Comparison of ENCODE assay signal across 9 cellular contexts in the genomic region with DNA sequence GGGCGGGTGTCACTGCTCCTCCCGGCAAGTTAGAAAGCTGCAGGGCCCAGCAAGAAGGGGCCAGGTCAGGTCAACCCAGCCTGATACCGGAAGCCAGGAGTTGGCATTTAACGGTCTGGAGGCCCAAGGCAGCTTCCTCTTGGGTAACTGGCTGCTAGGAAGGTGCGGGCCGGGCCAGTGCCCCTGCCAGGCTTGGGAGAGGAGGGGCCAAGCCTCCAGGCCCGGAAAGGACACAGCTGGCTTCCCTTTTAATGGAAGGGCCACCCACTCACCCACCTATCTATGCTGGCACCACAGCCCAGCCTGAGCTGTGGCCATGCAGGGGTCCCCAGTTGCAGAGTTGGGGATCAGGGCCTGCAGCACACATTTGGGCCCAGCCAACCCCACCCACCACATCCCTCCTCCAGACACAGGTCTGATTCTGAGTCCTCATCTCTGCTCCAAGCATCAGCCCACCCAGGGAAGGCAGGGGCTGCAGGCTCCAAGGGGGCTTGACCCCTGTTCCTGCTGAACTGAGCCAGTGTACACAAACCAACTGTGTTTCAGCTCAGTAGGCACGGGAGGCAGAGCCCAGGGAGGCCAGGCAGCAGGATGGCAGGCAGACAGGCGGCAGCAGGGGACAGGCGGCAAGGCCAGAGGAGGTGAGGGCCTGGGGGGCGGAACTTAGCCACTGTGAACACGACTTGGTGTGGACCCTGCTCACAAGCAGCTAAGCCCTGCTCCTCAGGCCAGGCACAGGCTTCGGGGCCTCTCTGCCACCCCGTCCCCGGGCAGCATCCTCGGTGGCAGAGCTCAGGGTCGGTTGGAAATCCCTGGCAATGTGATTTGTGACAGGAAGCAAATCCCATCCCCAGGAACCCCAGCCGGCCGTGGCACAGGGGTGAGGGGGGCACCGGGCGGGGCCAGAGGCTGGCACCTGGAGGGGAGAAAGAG. TPM values are rescaled to one million over a fixed set of nuclear protein-coding genes. Genes with fewer than 3 reads are reported as not detected.
DNase-seq lines count a peak whose midpoint lies in the region; TF ChIP-seq lines count a peak whose summit lies in the region.
"Had no signal": no experiment of that assay in that cellular context is flagged by ENCODE, and none has a peak within 500 bp of the region (broad histone marks: within the 10 kb centered on the region; RNA-seq: fewer than 3 reads in every experiment).

No MANE protein-coding gene starts in this region.

- peaks cover 62% of the 10 kb centered on the region for H3K79me2 ChIP-seq in PC-9 (ENCODE audit: low read depth)

- H3F3A ChIP-seq in PC-9 (ENCODE audit: insufficient read depth, low read depth): peaks cover 90% of the 10 kb centered on the region

- CTCF ChIA-PET in PC-9 (lab: Charles Lee): interaction anchor here (0.5 to 1.5 kb wide), 5 partner anchors 11 to 301 kb away, joined by 3 to 11 read pairs (median 6); no protein-coding TSS in a partner anchor

- TF ChIP-seq CTCF in PC-9 (conservative IDR thresholded peaks at IDR 0.05): no peak
- TF ChIP-seq CTCF in ovary (IDR thresholded peaks at IDR 0.05): no peak

- H2AFZ ChIP-seq in PC-9: no peak overlapping the region

- no peaks in the 10 kb centered on the region for H3K9me3 ChIP-seq in PC-9 (ENCODE audit: insufficient read depth, low read depth)
- no peaks in the 10 kb centered on the region for H3K9me3 ChIP-seq in ovary
- H3K9me3 ChIP-seq: HAP-1 had no signal

- H3K4me2 ChIP-seq in PC-9: peak overlapping the region; percentile 24; the same call in 1 of the 2 replicates

- H3K36me3 ChIP-seq in PC-9 (ENCODE audit: low read depth) (peaks cover 15% of the 10 kb centered on the region), ovary (no peaks in the 10 kb centered on the region)

- H3K27ac ChIP-seq in PC-9 (peak overlapping the region; percentile 30; the same call in 1 of the 2 replicates), ovary (peak overlapping the region; percentile 1 to 26)

- H3K4me1 ChIP-seq in PC-9 (replicated peaks; ENCODE audit: insufficient read depth): peaks cover 67% of the 10 kb centered on the region
- H3K4me1 ChIP-seq in ovary (ENCODE audit: insufficient read depth): peaks cover 21% of the 10 kb centered on the region

- no peak for TF ChIP-seq EP300 in ovary (IDR thresholded peaks at IDR 0.05)

- 60 to 66% (median 64%) methylated on average over 20 to 21 of the region's 21 CpGs for WGBS in ovary, 3 donors

- no peaks in the 10 kb centered on the region for H3K27me3 ChIP-seq in PC-9 (ENCODE audit: insufficient read depth, low read depth)
- no peaks in the 10 kb centered on the region for H3K27me3 ChIP-seq in ovary

- H4K20me1 ChIP-seq in PC-9 (ENCODE audit: insufficient read depth): peaks cover 46% of the 10 kb centered on the region

- no peaks in the 10 kb centered on the region for H3K9me2 ChIP-seq in PC-9 (ENCODE audit: insufficient read depth)

- no peak overlapping the region for H3K4me3 ChIP-seq in PC-9
- H3K4me3 ChIP-seq in ovary: no peak overlapping the region
- H3K4me3 ChIP-seq: HAP-1 had no signal

- DNase-seq in D341Med (ENCODE audit: low spot score) (peak; percentile 21), PC-9 (peak in 1 of 2 experiments; percentile 48), ecto neural progenitor cell (ENCODE audit: low spot score) (peak; percentile 47), ovary (peak in 1 of 5 donors; percentile 44), NCI-H2107 (lab: John Stamatoyannopoulos, UW) (no peak), NCI-H2196 treated with DMSO at 0.1 percent for 48 hours (lab: John Stamatoyannopoulos, UW; ENCODE audit: unreplicated experiment) (no peak), NCI-H146 (lab: John Stamatoyannopoulos, UW) (no peak), nucleus accumbens (lab: John Stamatoyannopoulos, UW) (no peak)

- no peak for TF ChIP-seq POLR2A in ovary (IDR thresholded peaks at IDR 0.05)

- no TSS peak for BruUV-seq in PC-9 (replicated peaks; lab: Mats Ljungman, UMichigan)

- POLR2A ChIA-PET in PC-9 (lab: Charles Lee; ENCODE audit: unreplicated experiment): interaction anchor here (0.6 to 1.2 kb wide), 5 partner anchors 12 to 668 kb away, joined by 4 to 18 read pairs (median 12); no protein-coding TSS in a partner anchor

- intact Hi-C loops in PC-9 (cut with micrococcal nuclease; ENCODE audit: unreplicated experiment) (no loop called here), ovary (cut with DNase I) (no loop called here)

RNA-seq across cellular contexts. Expression of a gene that starts 40.8 kb away (rescaled TPM):
- total RNA-seq in PC-9 (2021) (15.2 and 15.8 TPM in 2 replicates), ovary (1 to 10 TPM; 2.6 to 7.9 (median 4.6) TPM)
- 1 to 10 TPM; 1.2 to 3.8 TPM for polyA plus RNA-seq in ovary

RNA-seq across cellular contexts. Expression of a gene that starts 40.9 kb away (rescaled TPM):
- total RNA-seq in PC-9 (2021) (1.7 and 2.1 TPM in 2 replicates), ovary (1 to 10 TPM in 3 of 7 donors, under 1 TPM in 1, not detected in 3; 0.98 to 2.4 (median 1.3) TPM)
- polyA plus RNA-seq in ovary: under 1 TPM in 1 of 2 donors, not detected in 1; 0.30 TPM

Comparison
In these comparisons a context has a peak if more than half of its experiments do, and no peak if none do; other contexts are left out.
1. DNase-seq: peak in D341Med (single experiment) and ecto neural progenitor cell (single experiment); none in NCI-H2107 (single experiment), NCI-H2196 treated with DMSO at 0.1 percent for 48 hours (single experiment), NCI-H146 (single experiment) and nucleus accumbens (0 of 56).